1 cellular context compared by ENCODE assay signal in the genomic region with DNA sequence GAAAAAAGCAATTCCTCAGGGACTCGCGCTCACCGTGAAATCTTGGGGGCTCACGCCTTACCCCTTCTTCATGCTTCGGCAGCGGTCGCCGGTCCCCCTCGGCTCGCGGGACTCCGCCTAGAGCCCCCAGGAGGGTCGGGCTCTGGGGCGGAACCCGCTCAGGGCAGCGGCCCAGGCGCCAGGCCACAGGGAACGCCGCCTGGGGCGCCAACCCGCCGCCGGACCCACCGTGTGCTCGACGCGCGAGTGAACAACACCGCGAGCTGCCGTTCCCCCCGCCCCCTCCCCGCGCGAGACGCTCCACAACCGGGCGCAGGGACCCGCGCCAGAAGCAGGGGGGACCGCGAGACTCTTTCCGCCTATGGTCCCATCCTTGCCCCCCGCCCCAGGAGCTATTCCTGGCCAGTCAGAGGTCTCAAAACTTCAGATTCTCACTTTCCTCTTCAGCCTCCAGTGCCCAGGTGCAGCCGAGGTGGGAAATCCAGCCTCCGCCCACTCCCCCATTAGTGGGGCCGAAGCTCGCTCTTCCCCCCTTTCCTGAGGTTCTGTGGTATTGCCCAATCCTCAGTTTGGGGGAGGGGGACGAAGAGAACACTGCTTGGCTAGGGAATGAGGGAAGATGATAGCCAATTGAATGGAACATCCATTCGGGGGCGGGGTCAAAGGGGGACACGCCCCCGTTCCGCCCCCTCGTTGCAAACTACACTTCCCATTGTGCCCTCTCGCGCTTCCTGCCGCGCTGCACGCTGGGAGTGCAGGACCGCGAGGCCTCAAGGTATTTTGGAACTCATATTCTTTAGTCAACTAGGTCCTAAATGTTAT.
A peak's percentile ranks its signal among the peaks of the same experiment; 100 is the strongest.
TF ChIP-seq lines count a peak whose summit lies in the region.

A gene (minus strand): TSS at position 265 of the 822 bp plus-strand sequence. CDS start 52,069 bp downstream, outside the sequence.

TF ChIP-seq in K562, 482 proteins besides CTCF, POLR2A, EP300 and RAD21 (continued from another document and continues in another):
- TF ChIP-seq, protein P1, sequence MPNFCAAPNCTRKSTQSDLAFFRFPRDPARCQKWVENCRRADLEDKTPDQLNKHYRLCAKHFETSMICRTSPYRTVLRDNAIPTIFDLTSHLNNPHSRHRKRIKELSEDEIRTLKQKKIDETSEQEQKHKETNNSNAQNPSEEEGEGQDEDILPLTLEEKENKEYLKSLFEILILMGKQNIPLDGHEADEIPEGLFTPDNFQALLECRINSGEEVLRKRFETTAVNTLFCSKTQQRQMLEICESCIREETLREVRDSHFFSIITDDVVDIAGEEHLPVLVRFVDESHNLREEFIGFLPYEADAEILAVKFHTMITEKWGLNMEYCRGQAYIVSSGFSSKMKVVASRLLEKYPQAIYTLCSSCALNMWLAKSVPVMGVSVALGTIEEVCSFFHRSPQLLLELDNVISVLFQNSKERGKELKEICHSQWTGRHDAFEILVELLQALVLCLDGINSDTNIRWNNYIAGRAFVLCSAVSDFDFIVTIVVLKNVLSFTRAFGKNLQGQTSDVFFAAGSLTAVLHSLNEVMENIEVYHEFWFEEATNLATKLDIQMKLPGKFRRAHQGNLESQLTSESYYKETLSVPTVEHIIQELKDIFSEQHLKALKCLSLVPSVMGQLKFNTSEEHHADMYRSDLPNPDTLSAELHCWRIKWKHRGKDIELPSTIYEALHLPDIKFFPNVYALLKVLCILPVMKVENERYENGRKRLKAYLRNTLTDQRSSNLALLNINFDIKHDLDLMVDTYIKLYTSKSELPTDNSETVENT (CRISPR knock-in tag; IDR thresholded peaks at IDR 0.05), result 0 out of 2 replicates have a peak, but pooled peaks have one; percentile 15
- TF ChIP-seq GATA2 (CRISPR knock-in tag; IDR thresholded peaks at IDR 0.05) (no peak), HIVEP1 (CRISPR knock-in tag; IDR thresholded peaks at IDR 0.05) (no peak), TAL1 (IDR thresholded peaks at IDR 0.05) (no peak), ZNF217 (CRISPR knock-in tag; IDR thresholded peaks at IDR 0.05) (no peak), KDM1A (IDR thresholded peaks at IDR 0.05) (no peak), CEBPB (tag; IDR thresholded peaks at IDR 0.05) (peak; percentile 97), ILF3 (IDR thresholded peaks at IDR 0.05; ENCODE audit: borderline replicate concordance) (no peak), RB1 (IDR thresholded peaks at IDR 0.05; ENCODE audit: low read depth) (peak; percentile 58; the same call in 1 of the 2 replicates), EGR1 (conservative IDR thresholded peaks at IDR 0.05) (peak; percentile 90), ELF4 (CRISPR knock-in tag; IDR thresholded peaks at IDR 0.05) (no peak), PTTG1 (tag; IDR thresholded peaks at IDR 0.05; ENCODE audit: low read depth) (no peak), PURB (CRISPR knock-in tag; IDR thresholded peaks at IDR 0.05; ENCODE audit: low read depth) (no peak), ZNF780A (CRISPR knock-in tag; IDR thresholded peaks at IDR 0.05) (no peak), ZNF830 (CRISPR knock-in tag; IDR thresholded peaks at IDR 0.05) (no peak), ERF (CRISPR knock-in tag; IDR thresholded peaks at IDR 0.05) (no peak), TCF3 (CRISPR knock-in tag; IDR thresholded peaks at IDR 0.05) (no peak), PHB (CRISPR knock-in tag; IDR thresholded peaks at IDR 0.05) (no peak), BRD9 (IDR thresholded peaks at IDR 0.05; ENCODE audit: low read depth, partially characterized antibody) (no peak), MAFG (tag; conservative IDR thresholded peaks at IDR 0.05) (no peak), FOS (IDR thresholded peaks at IDR 0.05; ENCODE audit: extremely low read depth, insufficient read length) (no peak), ZNF165 (CRISPR knock-in tag; IDR thresholded peaks at IDR 0.05; ENCODE audit: borderline replicate concordance) (no peak), FIP1L1 (IDR thresholded peaks at IDR 0.05; ENCODE audit: low read depth, low read length, poor library complexity, severe bottlenecking) (no peak), NFE2L1 (tag; IDR thresholded peaks at IDR 0.05; ENCODE audit: borderline replicate concordance, low read depth) (no peak), ZNF589 (CRISPR knock-in tag; IDR thresholded peaks at IDR 0.05; ENCODE audit: low read depth) (no peak), TEAD1 (CRISPR knock-in tag; IDR thresholded peaks at IDR 0.05) (peak in 1 of 2 experiments; percentile 48; a peak in 2 of 4 replicates), SIX5 (IDR thresholded peaks at IDR 0.05; ENCODE audit: borderline replicate concordance in 1 of 2, insufficient read depth in 1 of 2, low read depth in 1 of 2, low read length in 2 of 2) (peak; percentile 82 to 92), NFE2 (IDR thresholded peaks at IDR 0.05; ENCODE audit: low read depth) (no peak), SIN3A (IDR thresholded peaks at IDR 0.05; ENCODE audit: borderline replicate concordance in 2 of 2, control insufficient read depth in 1 of 2, low read depth in 2 of 2, low read length in 2 of 2) (0 out of 4 replicates have a peak, but pooled peaks of 1 of the 2 experiments have one; percentile 63), GABPA (tag; conservative IDR thresholded peaks at IDR 0.05; ENCODE audit: low read depth) (peak; percentile 95), GABPB1 (CRISPR knock-in tag; IDR thresholded peaks at IDR 0.05) (peak; percentile 93), HMG20A (CRISPR knock-in tag; conservative IDR thresholded peaks at IDR 0.05) (no peak), RBM14 (IDR thresholded peaks at IDR 0.05; ENCODE audit: borderline replicate concordance, insufficient read depth, low read depth, low read length) (no peak), ETS2 (tag; IDR thresholded peaks at IDR 0.05; ENCODE audit: borderline replicate concordance, poor library complexity, severe bottlenecking) (no peak), RFX1 (IDR thresholded peaks at IDR 0.05) (no peak), CC2D1A (IDR thresholded peaks at IDR 0.05) (no peak), MEIS2 (IDR thresholded peaks at IDR 0.05; ENCODE audit: partially characterized antibody) (no peak), CREM (IDR thresholded peaks at IDR 0.05; ENCODE audit: low read depth) (peak; percentile 82), ZNF41 (CRISPR knock-in tag; conservative IDR thresholded peaks at IDR 0.05) (no peak), ZNF431 (CRISPR knock-in tag; IDR thresholded peaks at IDR 0.05) (0 out of 2 replicates have a peak, but pooled peaks have one; percentile 20), NCOA6 (IDR thresholded peaks at IDR 0.05) (no peak), ZNF785 (CRISPR knock-in tag; IDR thresholded peaks at IDR 0.05) (no peak), CBX3 (IDR thresholded peaks at IDR 0.05; ENCODE audit: borderline replicate concordance in 1 of 2, low read length in 2 of 2) (no peak), NBN (IDR thresholded peaks at IDR 0.05; ENCODE audit: low read depth) (no peak), FOXK1 (CRISPR knock-in tag; IDR thresholded peaks at IDR 0.05; ENCODE audit: borderline replicate concordance) (no peak), DPF2 (IDR thresholded peaks at IDR 0.05) (peak; percentile 23; the same call in 1 of the 2 replicates), YY1 (IDR thresholded peaks at IDR 0.05; ENCODE audit: borderline replicate concordance in 1 of 3, control insufficient read depth in 1 of 3, extremely low read depth in 1 of 3, insufficient read depth in 3 of 3, insufficient read length in 1 of 3, insufficient replicate concordance in 2 of 3, low read depth in 1 of 3, low read length in 2 of 3) (peak in 1 of 3 experiments; percentile 3), RBM17 (IDR thresholded peaks at IDR 0.05; ENCODE audit: borderline replicate concordance, low read depth, low read length) (no peak), FOXA1 (IDR thresholded peaks at IDR 0.05; ENCODE audit: borderline replicate concordance) (no peak), ZNF197 (CRISPR knock-in tag; IDR thresholded peaks at IDR 0.05; ENCODE audit: low read depth) (peak; percentile 68; the same call in 1 of the 2 replicates), SREBF1 (IDR thresholded peaks at IDR 0.05; ENCODE audit: borderline replicate concordance, low read depth, low read length) (peak; percentile 79; the same call in 1 of the 2 replicates), PPARD (CRISPR knock-in tag; IDR thresholded peaks at IDR 0.05) (no peak), ZNF707 (CRISPR knock-in tag; conservative IDR thresholded peaks at IDR 0.05) (no peak)
- TF ChIP-seq, protein P2, sequence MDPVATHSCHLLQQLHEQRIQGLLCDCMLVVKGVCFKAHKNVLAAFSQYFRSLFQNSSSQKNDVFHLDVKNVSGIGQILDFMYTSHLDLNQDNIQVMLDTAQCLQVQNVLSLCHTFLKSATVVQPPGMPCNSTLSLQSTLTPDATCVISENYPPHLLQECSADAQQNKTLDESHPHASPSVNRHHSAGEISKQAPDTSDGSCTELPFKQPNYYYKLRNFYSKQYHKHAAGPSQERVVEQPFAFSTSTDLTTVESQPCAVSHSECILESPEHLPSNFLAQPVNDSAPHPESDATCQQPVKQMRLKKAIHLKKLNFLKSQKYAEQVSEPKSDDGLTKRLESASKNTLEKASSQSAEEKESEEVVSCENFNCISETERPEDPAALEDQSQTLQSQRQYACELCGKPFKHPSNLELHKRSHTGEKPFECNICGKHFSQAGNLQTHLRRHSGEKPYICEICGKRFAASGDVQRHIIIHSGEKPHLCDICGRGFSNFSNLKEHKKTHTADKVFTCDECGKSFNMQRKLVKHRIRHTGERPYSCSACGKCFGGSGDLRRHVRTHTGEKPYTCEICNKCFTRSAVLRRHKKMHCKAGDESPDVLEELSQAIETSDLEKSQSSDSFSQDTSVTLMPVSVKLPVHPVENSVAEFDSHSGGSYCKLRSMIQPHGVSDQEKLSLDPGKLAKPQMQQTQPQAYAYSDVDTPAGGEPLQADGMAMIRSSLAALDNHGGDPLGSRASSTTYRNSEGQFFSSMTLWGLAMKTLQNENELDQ (CRISPR knock-in tag; IDR thresholded peaks at IDR 0.05; ENCODE audit: borderline replicate concordance), result no peak
- TF ChIP-seq, protein P3, sequence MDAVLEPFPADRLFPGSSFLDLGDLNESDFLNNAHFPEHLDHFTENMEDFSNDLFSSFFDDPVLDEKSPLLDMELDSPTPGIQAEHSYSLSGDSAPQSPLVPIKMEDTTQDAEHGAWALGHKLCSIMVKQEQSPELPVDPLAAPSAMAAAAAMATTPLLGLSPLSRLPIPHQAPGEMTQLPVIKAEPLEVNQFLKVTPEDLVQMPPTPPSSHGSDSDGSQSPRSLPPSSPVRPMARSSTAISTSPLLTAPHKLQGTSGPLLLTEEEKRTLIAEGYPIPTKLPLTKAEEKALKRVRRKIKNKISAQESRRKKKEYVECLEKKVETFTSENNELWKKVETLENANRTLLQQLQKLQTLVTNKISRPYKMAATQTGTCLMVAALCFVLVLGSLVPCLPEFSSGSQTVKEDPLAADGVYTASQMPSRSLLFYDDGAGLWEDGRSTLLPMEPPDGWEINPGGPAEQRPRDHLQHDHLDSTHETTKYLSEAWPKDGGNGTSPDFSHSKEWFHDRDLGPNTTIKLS (IDR thresholded peaks at IDR 0.05; ENCODE audit: borderline replicate concordance, low read depth), result peak; percentile 77
- TF ChIP-seq, protein P4, sequence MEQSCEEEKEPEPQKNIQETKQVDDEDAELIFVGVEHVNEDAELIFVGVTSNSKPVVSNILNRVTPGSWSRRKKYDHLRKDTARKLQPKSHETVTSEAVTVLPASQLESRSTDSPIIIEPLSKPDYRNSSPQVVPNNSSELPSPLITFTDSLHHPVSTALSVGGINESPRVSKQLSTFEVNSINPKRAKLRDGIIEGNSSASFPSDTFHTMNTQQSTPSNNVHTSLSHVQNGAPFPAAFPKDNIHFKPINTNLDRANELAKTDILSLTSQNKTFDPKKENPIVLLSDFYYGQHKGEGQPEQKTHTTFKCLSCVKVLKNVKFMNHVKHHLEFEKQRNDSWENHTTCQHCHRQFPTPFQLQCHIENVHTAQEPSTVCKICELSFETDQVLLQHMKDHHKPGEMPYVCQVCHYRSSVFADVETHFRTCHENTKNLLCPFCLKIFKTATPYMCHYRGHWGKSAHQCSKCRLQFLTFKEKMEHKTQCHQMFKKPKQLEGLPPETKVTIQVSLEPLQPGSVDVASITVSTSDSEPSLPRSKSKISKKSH (CRISPR knock-in tag; IDR thresholded peaks at IDR 0.05), result no peak
- TF ChIP-seq, protein P5, sequence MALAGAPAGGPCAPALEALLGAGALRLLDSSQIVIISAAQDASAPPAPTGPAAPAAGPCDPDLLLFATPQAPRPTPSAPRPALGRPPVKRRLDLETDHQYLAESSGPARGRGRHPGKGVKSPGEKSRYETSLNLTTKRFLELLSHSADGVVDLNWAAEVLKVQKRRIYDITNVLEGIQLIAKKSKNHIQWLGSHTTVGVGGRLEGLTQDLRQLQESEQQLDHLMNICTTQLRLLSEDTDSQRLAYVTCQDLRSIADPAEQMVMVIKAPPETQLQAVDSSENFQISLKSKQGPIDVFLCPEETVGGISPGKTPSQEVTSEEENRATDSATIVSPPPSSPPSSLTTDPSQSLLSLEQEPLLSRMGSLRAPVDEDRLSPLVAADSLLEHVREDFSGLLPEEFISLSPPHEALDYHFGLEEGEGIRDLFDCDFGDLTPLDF (CRISPR knock-in tag; IDR thresholded peaks at IDR 0.05), result no peak
- TF ChIP-seq, protein P6, sequence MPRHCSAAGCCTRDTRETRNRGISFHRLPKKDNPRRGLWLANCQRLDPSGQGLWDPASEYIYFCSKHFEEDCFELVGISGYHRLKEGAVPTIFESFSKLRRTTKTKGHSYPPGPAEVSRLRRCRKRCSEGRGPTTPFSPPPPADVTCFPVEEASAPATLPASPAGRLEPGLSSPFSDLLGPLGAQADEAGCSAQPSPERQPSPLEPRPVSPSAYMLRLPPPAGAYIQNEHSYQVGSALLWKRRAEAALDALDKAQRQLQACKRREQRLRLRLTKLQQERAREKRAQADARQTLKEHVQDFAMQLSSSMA (CRISPR knock-in tag; IDR thresholded peaks at IDR 0.05), result no peak
- TF ChIP-seq, protein P7, sequence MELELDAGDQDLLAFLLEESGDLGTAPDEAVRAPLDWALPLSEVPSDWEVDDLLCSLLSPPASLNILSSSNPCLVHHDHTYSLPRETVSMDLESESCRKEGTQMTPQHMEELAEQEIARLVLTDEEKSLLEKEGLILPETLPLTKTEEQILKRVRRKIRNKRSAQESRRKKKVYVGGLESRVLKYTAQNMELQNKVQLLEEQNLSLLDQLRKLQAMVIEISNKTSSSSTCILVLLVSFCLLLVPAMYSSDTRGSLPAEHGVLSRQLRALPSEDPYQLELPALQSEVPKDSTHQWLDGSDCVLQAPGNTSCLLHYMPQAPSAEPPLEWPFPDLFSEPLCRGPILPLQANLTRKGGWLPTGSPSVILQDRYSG (tag; conservative IDR thresholded peaks at IDR 0.05; ENCODE audit: low read depth), result no peak
- TF ChIP-seq, protein P8, sequence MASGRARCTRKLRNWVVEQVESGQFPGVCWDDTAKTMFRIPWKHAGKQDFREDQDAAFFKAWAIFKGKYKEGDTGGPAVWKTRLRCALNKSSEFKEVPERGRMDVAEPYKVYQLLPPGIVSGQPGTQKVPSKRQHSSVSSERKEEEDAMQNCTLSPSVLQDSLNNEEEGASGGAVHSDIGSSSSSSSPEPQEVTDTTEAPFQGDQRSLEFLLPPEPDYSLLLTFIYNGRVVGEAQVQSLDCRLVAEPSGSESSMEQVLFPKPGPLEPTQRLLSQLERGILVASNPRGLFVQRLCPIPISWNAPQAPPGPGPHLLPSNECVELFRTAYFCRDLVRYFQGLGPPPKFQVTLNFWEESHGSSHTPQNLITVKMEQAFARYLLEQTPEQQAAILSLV (tag; IDR thresholded peaks at IDR 0.05), result peak; percentile 15; the same call in 1 of the 2 replicates
- TF ChIP-seq, protein P9, sequence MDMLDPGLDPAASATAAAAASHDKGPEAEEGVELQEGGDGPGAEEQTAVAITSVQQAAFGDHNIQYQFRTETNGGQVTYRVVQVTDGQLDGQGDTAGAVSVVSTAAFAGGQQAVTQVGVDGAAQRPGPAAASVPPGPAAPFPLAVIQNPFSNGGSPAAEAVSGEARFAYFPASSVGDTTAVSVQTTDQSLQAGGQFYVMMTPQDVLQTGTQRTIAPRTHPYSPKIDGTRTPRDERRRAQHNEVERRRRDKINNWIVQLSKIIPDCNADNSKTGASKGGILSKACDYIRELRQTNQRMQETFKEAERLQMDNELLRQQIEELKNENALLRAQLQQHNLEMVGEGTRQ (CRISPR knock-in tag; IDR thresholded peaks at IDR 0.05), result no peak
